ENCODE assay signal across 1 cellular context in the genomic region with DNA sequence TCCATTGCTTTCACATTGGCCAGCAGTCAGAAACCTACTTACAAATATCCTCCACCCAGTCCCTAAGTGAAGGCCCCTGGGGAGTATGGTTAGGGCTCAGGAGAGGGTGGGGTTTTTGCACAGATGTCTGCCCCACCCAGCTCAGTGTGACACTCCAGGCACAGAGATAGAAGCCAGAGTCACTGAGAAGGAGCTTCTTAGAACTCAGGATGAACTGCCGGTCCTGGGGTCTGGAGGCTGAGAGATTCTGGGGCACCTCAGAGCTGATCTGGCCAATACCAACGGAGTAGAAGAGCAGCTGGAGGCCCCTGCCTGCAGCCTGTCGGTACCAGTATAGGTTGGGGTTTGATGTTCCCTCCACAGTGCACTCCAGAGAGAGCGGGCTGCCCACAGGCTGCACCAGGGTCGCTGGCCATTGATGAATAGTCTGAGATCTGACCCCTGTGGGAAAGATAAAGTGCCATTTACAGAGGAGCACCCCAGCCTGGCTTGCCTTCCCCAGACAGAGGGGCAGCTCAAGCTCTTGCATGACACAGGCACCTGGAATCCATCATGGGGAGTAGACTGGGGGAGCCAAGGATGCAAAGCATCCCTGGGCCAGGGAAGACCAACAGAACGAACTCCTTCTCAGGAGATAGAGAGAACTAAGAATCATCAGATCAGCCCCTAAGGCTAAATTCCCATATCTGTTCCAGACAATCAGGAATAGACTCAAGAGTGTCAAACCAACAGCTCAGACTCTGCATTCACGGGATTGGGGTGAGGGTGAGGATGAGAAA.
TF ChIP-seq lines count a peak whose summit lies in the region.

No MANE protein-coding gene starts in this region.

TF ChIP-seq in H1, 55 proteins besides CTCF, POLR2A, EP300 and RAD21:
- TF ChIP-seq JUN (IDR thresholded peaks at IDR 0.05; ENCODE audit: low read depth, low read length) (no peak), TAF1 (IDR thresholded peaks at IDR 0.05; ENCODE audit: low read depth, low read length) (no peak)
- TF ChIP-seq, protein P1, sequence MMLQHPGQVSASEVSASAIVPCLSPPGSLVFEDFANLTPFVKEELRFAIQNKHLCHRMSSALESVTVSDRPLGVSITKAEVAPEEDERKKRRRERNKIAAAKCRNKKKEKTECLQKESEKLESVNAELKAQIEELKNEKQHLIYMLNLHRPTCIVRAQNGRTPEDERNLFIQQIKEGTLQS (IDR thresholded peaks at IDR 0.05; ENCODE audit: insufficient read depth, low read depth, low read length), result no peak
